ENCODE assay signal across 1 cellular context in the genomic region with DNA sequence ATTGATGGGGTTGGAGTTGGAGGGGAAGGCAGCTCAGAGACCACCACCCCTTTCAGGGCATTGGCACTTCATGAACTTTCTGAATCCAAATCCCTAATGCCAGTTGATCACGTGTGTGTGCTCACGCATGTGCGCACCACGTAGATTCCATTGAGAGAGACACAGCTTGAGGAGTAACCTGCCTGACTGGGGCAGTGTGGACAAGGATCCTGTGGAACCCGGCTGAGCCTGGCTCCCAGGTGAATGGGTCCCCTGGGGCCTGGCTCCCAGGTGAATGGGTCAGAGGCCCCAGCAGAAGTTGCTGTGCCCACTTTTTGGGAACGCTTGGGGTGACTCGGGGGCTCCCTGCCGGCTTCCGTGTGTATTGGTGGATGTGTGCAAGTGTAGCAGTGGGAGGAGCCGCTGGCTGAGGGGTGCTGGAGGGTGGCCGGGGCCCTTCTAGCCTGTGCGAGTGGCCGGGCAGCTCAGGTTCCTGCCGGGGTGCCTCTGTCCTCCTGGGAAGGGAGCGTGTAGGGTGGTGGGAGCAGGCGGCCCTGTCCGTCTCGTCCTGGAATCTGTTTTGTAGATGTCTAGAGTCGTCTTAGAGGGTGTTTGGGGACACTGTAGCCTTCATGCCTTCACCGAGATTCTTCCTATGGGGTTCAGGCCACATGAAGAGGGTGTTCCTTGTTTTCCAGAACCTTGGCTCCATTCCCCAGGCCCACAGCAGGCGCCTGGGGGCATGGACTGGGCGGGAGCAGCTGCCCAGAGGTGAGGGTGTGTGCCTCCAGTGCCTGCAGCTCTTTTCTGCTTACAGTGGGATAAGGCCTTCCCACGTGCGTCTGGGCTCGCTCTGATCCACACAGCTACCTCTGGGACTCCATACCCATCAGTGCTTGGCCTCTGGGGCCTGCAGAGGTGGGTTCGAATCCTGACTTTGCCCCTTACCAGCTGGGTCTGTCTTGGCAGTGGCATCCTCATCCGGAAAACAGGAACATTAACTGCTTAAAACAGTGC.
TF ChIP-seq lines count a peak whose summit lies in the region.

No MANE protein-coding gene starts in this region.

TF ChIP-seq in HepG2, 621 proteins besides CTCF, POLR2A, EP300 and RAD21:
- TF ChIP-seq ZNF670 (CRISPR knock-in tag; IDR thresholded peaks at IDR 0.05; ENCODE audit: borderline replicate concordance) (no peak), HDAC6 (IDR thresholded peaks at IDR 0.05; ENCODE audit: low read depth, low read length) (no peak), HNRNPLL (IDR thresholded peaks at IDR 0.05; ENCODE audit: low read depth, low read length, poor library complexity, severe bottlenecking) (peak; percentile 18), RBFOX2 (IDR thresholded peaks at IDR 0.05; ENCODE audit: low read depth, low read length) (0 out of 2 replicates have a peak, but pooled peaks have one; percentile 18)
